ENCODE assay signal across 8 cellular contexts in the genomic region with DNA sequence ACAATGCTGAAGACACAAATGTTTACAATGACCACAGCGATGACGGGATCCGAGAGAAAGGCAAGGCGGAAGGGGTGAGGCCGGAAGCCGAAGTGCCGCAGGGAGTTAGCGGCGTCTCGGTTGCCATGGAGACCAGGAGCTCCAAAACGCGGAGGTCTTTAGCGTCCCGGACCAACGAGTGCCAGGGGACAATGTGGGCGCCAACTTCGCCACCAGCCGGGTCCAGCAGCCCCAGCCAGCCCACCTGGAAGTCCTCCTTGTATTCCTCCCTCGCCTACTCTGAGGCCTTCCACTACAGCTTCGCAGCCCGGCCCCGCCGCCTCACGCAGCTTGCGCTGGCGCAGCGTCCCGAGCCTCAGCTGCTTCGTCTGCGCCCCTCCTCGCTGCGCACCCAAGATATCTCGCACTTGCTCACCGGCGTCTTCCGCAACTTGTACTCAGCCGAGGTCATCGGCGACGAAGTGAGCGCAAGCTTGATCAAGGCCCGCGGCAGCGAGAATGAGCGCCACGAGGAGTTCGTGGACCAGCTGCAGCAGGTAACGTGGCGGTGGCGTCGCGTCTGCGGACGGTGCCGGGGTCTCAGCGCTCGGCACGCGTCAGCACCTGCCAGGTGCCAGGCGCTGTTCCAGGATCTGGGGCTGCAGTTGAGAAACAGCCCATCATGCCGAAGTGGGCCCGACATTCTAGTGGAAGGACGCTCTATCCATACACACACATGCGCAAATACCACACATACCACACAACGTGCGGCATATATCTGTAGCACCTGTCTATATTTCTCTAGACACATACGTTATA.
DNase-seq lines count a peak whose midpoint lies in the region; ATAC-seq and TF ChIP-seq lines count a peak whose summit lies in the region.

Gene DLEC1 (plus strand): TSS at position 108 of the 798 bp plus-strand sequence. CDS start 18 bp downstream, at position 126.

- peak within 1 kb of the TSS; percentile 98 for H3K27ac Mint-ChIP-seq in T-helper 1 cell treated with Interleukin-12 subunit alpha and Interleukin-12 subunit beta and Interleukin-4 antibody, amounts not matched to agents 30 μg/mL and 1 μg/mL, for 36 hours

- in situ Hi-C loops in astrocyte of the cerebellum (cut with HindIII; ENCODE audit: low sequenced_read_pairs): no loop called here

- peak; percentile 86 for ATAC-seq in HG03045 (IDR thresholded peaks at IDR 0.05; ENCODE audit: unreplicated experiment)
- ATAC-seq in SK-N-SH treated with all-trans-retinoic acid at 6 μM for 48 hours: no peak

- TF ChIP-seq CTCF in astrocyte of the cerebellum (IDR thresholded peaks at IDR 0.05; ENCODE audit: low read depth, low read length, missing control alignments): no peak

- H3K4me1 Mint-ChIP-seq in T-helper 1 cell treated with Interleukin-12 subunit alpha and Interleukin-12 subunit beta and Interleukin-4 antibody, amounts not matched to agents 30 μg/mL and 1 μg/mL, for 36 hours (ENCODE audit: low read depth): peaks cover 26% of the 10 kb centered on the region

- H3K36me3 Mint-ChIP-seq in T-helper 1 cell treated with Interleukin-12 subunit alpha and Interleukin-12 subunit beta and Interleukin-4 antibody, amounts not matched to agents 30 μg/mL and 1 μg/mL, for 36 hours (ENCODE audit: low read depth): peaks cover 12% of the 10 kb centered on the region

- DNase-seq in DMS153 treated with DMSO at 0.1 percent for 48 hours (lab: John Stamatoyannopoulos, UW; ENCODE audit: unreplicated experiment) (peak; percentile 1), DMS153 (lab: John Stamatoyannopoulos, UW) (no peak), astrocyte of the cerebellum (ENCODE audit: low read depth) (no peak), iris pigment epithelial cell (ENCODE audit: low read depth) (peak; percentile 64)
- peak; percentile 85 for DNase-seq in stimulated activated CD4-positive, alpha-beta T cell treated with anti-CD3 and anti-CD28 coated beads, Interleukin-1b, Interleukin-23, amount 100 ng/mL, for 48 hours

- H3K4me3 ChIP-seq in astrocyte of the cerebellum (ENCODE audit: low read depth, low read length): peak within 1 kb of the TSS; percentile 37

- peaks cover 4% of the 10 kb centered on the region for H3K27me3 Mint-ChIP-seq in T-helper 1 cell treated with Interleukin-12 subunit alpha and Interleukin-12 subunit beta and Interleukin-4 antibody, amounts not matched to agents 30 μg/mL and 1 μg/mL, for 36 hours (ENCODE audit: low read depth)

- peaks cover 12% of the 10 kb centered on the region for H3K9me3 Mint-ChIP-seq in T-helper 1 cell treated with Interleukin-12 subunit alpha and Interleukin-12 subunit beta and Interleukin-4 antibody, amounts not matched to agents 30 μg/mL and 1 μg/mL, for 36 hours

- H3K4me3 Mint-ChIP-seq in T-helper 1 cell treated with Interleukin-12 subunit alpha and Interleukin-12 subunit beta and Interleukin-4 antibody, amounts not matched to agents 30 μg/mL and 1 μg/mL, for 36 hours: peak within 1 kb of the TSS; percentile 62

TF ChIP-seq in SK-N-SH treated with all-trans-retinoic acid at 6 μM for 48 hours, 23 proteins besides CTCF, POLR2A, EP300 and RAD21:
- TF ChIP-seq TCF4 (CRISPR knock-in tag; IDR thresholded peaks at IDR 0.05; ENCODE audit: borderline replicate concordance) (no peak), SNAI2 (CRISPR knock-in tag; IDR thresholded peaks at IDR 0.05) (no peak), OSR1 (CRISPR knock-in tag; IDR thresholded peaks at IDR 0.05) (no peak), ZNF70 (CRISPR knock-in tag; IDR thresholded peaks at IDR 0.05) (no peak), TOX (CRISPR knock-in tag; IDR thresholded peaks at IDR 0.05; ENCODE audit: borderline replicate concordance) (no peak), ZFP30 (CRISPR knock-in tag; IDR thresholded peaks at IDR 0.05) (no peak), GLIS3 (CRISPR knock-in tag; IDR thresholded peaks at IDR 0.05) (no peak), ZFP3 (CRISPR knock-in tag; IDR thresholded peaks at IDR 0.05) (no peak)
- TF ChIP-seq, protein P1, sequence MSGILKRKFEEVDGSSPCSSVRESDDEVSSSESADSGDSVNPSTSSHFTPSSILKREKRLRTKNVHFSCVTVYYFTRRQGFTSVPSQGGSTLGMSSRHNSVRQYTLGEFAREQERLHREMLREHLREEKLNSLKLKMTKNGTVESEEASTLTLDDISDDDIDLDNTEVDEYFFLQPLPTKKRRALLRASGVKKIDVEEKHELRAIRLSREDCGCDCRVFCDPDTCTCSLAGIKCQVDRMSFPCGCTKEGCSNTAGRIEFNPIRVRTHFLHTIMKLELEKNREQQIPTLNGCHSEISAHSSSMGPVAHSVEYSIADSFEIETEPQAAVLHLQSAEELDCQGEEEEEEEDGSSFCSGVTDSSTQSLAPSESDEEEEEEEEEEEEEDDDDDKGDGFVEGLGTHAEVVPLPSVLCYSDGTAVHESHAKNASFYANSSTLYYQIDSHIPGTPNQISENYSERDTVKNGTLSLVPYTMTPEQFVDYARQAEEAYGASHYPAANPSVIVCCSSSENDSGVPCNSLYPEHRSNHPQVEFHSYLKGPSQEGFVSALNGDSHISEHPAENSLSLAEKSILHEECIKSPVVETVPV (CRISPR knock-in tag; IDR thresholded peaks at IDR 0.05): no peak
- TF ChIP-seq, protein P2, sequence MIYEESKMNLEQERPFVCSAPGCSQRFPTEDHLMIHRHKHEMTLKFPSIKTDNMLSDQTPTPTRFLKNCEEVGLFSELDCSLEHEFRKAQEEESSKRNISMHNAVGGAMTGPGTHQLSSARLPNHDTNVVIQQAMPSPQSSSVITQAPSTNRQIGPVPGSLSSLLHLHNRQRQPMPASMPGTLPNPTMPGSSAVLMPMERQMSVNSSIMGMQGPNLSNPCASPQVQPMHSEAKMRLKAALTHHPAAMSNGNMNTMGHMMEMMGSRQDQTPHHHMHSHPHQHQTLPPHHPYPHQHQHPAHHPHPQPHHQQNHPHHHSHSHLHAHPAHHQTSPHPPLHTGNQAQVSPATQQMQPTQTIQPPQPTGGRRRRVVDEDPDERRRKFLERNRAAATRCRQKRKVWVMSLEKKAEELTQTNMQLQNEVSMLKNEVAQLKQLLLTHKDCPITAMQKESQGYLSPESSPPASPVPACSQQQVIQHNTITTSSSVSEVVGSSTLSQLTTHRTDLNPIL (CRISPR knock-in tag; IDR thresholded peaks at IDR 0.05; ENCODE audit: low read depth): no peak
- TF ChIP-seq, protein P3, sequence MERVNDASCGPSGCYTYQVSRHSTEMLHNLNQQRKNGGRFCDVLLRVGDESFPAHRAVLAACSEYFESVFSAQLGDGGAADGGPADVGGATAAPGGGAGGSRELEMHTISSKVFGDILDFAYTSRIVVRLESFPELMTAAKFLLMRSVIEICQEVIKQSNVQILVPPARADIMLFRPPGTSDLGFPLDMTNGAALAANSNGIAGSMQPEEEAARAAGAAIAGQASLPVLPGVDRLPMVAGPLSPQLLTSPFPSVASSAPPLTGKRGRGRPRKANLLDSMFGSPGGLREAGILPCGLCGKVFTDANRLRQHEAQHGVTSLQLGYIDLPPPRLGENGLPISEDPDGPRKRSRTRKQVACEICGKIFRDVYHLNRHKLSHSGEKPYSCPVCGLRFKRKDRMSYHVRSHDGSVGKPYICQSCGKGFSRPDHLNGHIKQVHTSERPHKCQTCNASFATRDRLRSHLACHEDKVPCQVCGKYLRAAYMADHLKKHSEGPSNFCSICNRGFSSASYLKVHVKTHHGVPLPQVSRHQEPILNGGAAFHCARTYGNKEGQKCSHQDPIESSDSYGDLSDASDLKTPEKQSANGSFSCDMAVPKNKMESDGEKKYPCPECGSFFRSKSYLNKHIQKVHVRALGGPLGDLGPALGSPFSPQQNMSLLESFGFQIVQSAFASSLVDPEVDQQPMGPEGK (CRISPR knock-in tag; IDR thresholded peaks at IDR 0.05; ENCODE audit: borderline replicate concordance): no peak

Comparison
In these comparisons a context has a peak if more than half of its experiments do, and no peak if none do; other contexts are left out.
1. DNase-seq: peak in DMS153 treated with DMSO at 0.1 percent for 48 hours (single experiment), iris pigment epithelial cell (single experiment) and stimulated activated CD4-positive, alpha-beta T cell treated with anti-CD3 and anti-CD28 coated beads, Interleukin-1b, Interleukin-23, amount 100 ng/mL, for 48 hours (single experiment); none in DMS153 (single experiment) and astrocyte of the cerebellum (single experiment).